In the genomic region with DNA sequence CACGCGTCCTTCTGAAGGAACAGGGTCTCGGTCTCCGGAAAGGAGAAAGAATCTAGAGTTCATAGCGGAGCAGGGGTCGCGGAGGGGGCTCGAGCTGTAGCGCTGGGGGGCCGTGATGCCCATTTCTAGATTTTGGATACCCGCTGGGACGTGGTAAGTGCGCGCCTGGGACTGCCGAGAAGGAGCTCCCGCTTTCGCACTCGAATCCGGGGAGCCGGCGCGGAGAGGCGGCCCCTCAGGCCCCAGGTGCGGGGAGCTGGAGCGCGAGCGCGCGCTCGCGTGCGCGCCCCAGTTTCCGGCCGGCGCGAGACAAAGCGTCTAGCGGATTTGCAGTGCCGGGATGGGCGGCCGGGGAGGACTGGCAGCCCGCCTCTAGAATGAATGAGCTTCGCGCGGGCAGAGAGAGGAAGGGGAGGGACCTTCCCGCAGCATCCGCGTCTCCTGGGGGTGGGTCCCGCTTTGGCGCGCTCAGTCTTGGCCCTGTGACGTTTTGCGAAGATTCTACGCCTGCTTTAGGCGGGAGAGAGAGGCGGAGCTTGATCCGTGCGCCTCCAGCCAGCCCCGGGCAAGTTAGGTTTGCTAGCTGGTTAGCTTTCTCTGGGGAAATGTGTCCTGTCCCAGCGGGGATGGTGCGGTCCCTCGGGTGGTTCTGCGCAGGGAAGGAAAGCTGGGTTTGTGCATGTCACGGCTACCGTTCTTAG, we compare ENCODE assay signal across 1 cellular context.
TF ChIP-seq lines count a peak whose summit lies in the region.

No MANE protein-coding gene starts in this region.

TF ChIP-seq in HepG2, 621 proteins besides CTCF, POLR2A, EP300 and RAD21 (continued from another document and continues in another):
- TF ChIP-seq MAX (IDR thresholded peaks at IDR 0.05), result no peak
- TF ChIP-seq, protein P1, sequence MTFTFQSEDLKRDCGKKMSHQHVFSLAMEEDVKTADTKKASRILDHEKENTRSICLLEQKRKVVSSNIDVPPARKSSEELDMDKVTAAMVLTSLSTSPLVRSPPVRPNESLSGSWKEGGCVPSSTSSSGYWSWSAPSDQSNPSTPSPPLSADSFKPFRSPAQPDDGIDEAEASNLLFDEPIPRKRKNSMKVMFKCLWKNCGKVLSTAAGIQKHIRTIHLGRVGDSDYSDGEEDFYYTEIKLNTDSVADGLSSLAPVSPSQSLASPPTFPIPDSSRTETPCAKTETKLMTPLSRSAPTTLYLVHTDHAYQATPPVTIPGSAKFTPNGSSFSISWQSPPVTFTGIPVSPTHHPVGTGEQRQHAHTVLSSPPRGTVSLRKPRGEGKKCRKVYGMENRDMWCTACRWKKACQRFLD (CRISPR knock-in tag; IDR thresholded peaks at IDR 0.05; ENCODE audit: borderline replicate concordance), result no peak; the same call in 1 of the 2 replicates
- peak; percentile 43; the same call in 1 of the 2 replicates for TF ChIP-seq ZBTB39 (CRISPR knock-in tag; IDR thresholded peaks at IDR 0.05)
- 0 out of 4 replicates have a peak, but pooled peaks have one; percentile 14 to 56 for TF ChIP-seq HMGXB4 (CRISPR knock-in tag; IDR thresholded peaks at IDR 0.05; ENCODE audit: borderline replicate concordance in 1 of 2, low read depth in 1 of 2)
- no peak for TF ChIP-seq GZF1 (CRISPR knock-in tag; IDR thresholded peaks at IDR 0.05)
- TF ChIP-seq, protein P2, sequence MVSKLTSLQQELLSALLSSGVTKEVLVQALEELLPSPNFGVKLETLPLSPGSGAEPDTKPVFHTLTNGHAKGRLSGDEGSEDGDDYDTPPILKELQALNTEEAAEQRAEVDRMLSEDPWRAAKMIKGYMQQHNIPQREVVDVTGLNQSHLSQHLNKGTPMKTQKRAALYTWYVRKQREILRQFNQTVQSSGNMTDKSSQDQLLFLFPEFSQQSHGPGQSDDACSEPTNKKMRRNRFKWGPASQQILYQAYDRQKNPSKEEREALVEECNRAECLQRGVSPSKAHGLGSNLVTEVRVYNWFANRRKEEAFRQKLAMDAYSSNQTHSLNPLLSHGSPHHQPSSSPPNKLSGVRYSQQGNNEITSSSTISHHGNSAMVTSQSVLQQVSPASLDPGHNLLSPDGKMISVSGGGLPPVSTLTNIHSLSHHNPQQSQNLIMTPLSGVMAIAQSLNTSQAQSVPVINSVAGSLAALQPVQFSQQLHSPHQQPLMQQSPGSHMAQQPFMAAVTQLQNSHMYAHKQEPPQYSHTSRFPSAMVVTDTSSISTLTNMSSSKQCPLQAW (CRISPR knock-in tag; IDR thresholded peaks at IDR 0.05), result 0 out of 2 replicates have a peak, but pooled peaks have one; percentile 7
- TF ChIP-seq NFIC (IDR thresholded peaks at IDR 0.05; ENCODE audit: low read length), result no peak
- TF ChIP-seq HINFP (CRISPR knock-in tag; IDR thresholded peaks at IDR 0.05; ENCODE audit: low read depth), result no peak
- TF ChIP-seq NR2F2 (IDR thresholded peaks at IDR 0.05; ENCODE audit: borderline replicate concordance, low read depth), result no peak
- TF ChIP-seq ZNF441 (CRISPR knock-in tag; IDR thresholded peaks at IDR 0.05; ENCODE audit: borderline replicate concordance), result peak; percentile 50; the same call in 1 of the 2 replicates
- TF ChIP-seq CCAR2 (optimal IDR thresholded peaks at IDR 0.05; ENCODE audit: low read depth, low read length), result no peak
- TF ChIP-seq SMAD3 (CRISPR knock-in tag; IDR thresholded peaks at IDR 0.05), result no peak
- no peak for TF ChIP-seq U2AF1 (optimal IDR thresholded peaks at IDR 0.05; ENCODE audit: low read depth, low read length)
- TF ChIP-seq KDM6A (CRISPR knock-in tag; IDR thresholded peaks at IDR 0.05; ENCODE audit: low read depth), result no peak
- TF ChIP-seq ERF (CRISPR knock-in tag; IDR thresholded peaks at IDR 0.05), result no peak
- TF ChIP-seq, protein P3, sequence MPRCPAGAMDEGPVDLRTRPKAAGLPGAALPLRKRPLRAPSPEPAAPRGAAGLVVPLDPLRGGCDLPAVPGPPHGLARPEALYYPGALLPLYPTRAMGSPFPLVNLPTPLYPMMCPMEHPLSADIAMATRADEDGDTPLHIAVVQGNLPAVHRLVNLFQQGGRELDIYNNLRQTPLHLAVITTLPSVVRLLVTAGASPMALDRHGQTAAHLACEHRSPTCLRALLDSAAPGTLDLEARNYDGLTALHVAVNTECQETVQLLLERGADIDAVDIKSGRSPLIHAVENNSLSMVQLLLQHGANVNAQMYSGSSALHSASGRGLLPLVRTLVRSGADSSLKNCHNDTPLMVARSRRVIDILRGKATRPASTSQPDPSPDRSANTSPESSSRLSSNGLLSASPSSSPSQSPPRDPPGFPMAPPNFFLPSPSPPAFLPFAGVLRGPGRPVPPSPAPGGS (CRISPR knock-in tag; IDR thresholded peaks at IDR 0.05), result no peak
- TF ChIP-seq IRX3 (CRISPR knock-in tag; IDR thresholded peaks at IDR 0.05; ENCODE audit: borderline replicate concordance, low read depth), result no peak
- no peak for TF ChIP-seq NR3C1 (CRISPR knock-in tag; IDR thresholded peaks at IDR 0.05)
- no peak for TF ChIP-seq ZBTB3 (CRISPR knock-in tag; IDR thresholded peaks at IDR 0.05; ENCODE audit: borderline replicate concordance, low read depth)
- TF ChIP-seq, protein P4, sequence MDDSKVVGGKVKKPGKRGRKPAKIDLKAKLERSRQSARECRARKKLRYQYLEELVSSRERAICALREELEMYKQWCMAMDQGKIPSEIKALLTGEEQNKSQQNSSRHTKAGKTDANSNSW (CRISPR knock-in tag; IDR thresholded peaks at IDR 0.05; ENCODE audit: borderline replicate concordance), result no peak
- TF ChIP-seq MBNL3 (CRISPR knock-in tag; conservative IDR thresholded peaks at IDR 0.05), result no peak
- TF ChIP-seq ZNF513 (CRISPR knock-in tag; conservative IDR thresholded peaks at IDR 0.05), result no peak
- no peak for TF ChIP-seq ZSCAN29 (CRISPR knock-in tag; conservative IDR thresholded peaks at IDR 0.05)
- TF ChIP-seq GATAD2A (CRISPR knock-in tag; IDR thresholded peaks at IDR 0.05), result no peak
- TF ChIP-seq ARNT (IDR thresholded peaks at IDR 0.05), result no peak
- no peak for TF ChIP-seq ZNF543 (CRISPR knock-in tag; IDR thresholded peaks at IDR 0.05)
- TF ChIP-seq PHB2 (IDR thresholded peaks at IDR 0.05; ENCODE audit: partially characterized antibody), result no peak
- TF ChIP-seq ZNF468 (CRISPR knock-in tag; IDR thresholded peaks at IDR 0.05), result no peak
- no peak for TF ChIP-seq MAZ (IDR thresholded peaks at IDR 0.05; ENCODE audit: borderline replicate concordance, low read depth, low read length)
- no peak for TF ChIP-seq MAZ (CRISPR knock-in tag; IDR thresholded peaks at IDR 0.05; ENCODE audit: low read depth)
- TF ChIP-seq, protein P5, sequence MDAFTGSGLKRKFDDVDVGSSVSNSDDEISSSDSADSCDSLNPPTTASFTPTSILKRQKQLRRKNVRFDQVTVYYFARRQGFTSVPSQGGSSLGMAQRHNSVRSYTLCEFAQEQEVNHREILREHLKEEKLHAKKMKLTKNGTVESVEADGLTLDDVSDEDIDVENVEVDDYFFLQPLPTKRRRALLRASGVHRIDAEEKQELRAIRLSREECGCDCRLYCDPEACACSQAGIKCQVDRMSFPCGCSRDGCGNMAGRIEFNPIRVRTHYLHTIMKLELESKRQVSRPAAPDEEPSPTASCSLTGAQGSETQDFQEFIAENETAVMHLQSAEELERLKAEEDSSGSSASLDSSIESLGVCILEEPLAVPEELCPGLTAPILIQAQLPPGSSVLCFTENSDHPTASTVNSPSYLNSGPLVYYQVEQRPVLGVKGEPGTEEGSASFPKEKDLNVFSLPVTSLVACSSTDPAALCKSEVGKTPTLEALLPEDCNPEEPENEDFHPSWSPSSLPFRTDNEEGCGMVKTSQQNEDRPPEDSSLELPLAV (CRISPR knock-in tag; conservative IDR thresholded peaks at IDR 0.05; ENCODE audit: low read depth), result no peak
- TF ChIP-seq ELF3 (CRISPR knock-in tag; IDR thresholded peaks at IDR 0.05), result no peak
- TF ChIP-seq ZNF616 (CRISPR knock-in tag; IDR thresholded peaks at IDR 0.05; ENCODE audit: low read depth), result no peak
- no peak for TF ChIP-seq NFE2L2 (IDR thresholded peaks at IDR 0.05; ENCODE audit: low read length)
- TF ChIP-seq, protein P6, sequence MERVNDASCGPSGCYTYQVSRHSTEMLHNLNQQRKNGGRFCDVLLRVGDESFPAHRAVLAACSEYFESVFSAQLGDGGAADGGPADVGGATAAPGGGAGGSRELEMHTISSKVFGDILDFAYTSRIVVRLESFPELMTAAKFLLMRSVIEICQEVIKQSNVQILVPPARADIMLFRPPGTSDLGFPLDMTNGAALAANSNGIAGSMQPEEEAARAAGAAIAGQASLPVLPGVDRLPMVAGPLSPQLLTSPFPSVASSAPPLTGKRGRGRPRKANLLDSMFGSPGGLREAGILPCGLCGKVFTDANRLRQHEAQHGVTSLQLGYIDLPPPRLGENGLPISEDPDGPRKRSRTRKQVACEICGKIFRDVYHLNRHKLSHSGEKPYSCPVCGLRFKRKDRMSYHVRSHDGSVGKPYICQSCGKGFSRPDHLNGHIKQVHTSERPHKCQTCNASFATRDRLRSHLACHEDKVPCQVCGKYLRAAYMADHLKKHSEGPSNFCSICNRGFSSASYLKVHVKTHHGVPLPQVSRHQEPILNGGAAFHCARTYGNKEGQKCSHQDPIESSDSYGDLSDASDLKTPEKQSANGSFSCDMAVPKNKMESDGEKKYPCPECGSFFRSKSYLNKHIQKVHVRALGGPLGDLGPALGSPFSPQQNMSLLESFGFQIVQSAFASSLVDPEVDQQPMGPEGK (CRISPR knock-in tag; IDR thresholded peaks at IDR 0.05), result no peak; the same call in 1 of the 2 replicates
- TF ChIP-seq KDM5A (IDR thresholded peaks at IDR 0.05; ENCODE audit: borderline replicate concordance, low read length), result no peak; the same call in 1 of the 2 replicates
- no peak; the same call in 1 of the 2 replicates for TF ChIP-seq ARNTL (CRISPR knock-in tag; IDR thresholded peaks at IDR 0.05)
- no peak for TF ChIP-seq ESRRA (CRISPR knock-in tag; IDR thresholded peaks at IDR 0.05; ENCODE audit: low read depth)
- TF ChIP-seq NONO (IDR thresholded peaks at IDR 0.05), result no peak
- 0 out of 2 replicates have a peak, but pooled peaks have one; percentile 60 for TF ChIP-seq NONO (CRISPR knock-in tag; conservative IDR thresholded peaks at IDR 0.05)
- no peak for TF ChIP-seq ZNF225 (CRISPR knock-in tag; IDR thresholded peaks at IDR 0.05)
- no peak for TF ChIP-seq ZMYM2 (CRISPR knock-in tag; IDR thresholded peaks at IDR 0.05)
- TF ChIP-seq SSRP1 (CRISPR knock-in tag; IDR thresholded peaks at IDR 0.05), result no peak
- TF ChIP-seq, protein P7, sequence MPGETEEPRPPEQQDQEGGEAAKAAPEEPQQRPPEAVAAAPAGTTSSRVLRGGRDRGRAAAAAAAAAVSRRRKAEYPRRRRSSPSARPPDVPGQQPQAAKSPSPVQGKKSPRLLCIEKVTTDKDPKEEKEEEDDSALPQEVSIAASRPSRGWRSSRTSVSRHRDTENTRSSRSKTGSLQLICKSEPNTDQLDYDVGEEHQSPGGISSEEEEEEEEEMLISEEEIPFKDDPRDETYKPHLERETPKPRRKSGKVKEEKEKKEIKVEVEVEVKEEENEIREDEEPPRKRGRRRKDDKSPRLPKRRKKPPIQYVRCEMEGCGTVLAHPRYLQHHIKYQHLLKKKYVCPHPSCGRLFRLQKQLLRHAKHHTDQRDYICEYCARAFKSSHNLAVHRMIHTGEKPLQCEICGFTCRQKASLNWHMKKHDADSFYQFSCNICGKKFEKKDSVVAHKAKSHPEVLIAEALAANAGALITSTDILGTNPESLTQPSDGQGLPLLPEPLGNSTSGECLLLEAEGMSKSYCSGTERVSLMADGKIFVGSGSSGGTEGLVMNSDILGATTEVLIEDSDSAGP (CRISPR knock-in tag; IDR thresholded peaks at IDR 0.05; ENCODE audit: borderline replicate concordance), result peak; percentile 71; the same call in 1 of the 2 replicates
